Comparison of ENCODE assay signal across 8 cellular contexts in the genomic region with DNA sequence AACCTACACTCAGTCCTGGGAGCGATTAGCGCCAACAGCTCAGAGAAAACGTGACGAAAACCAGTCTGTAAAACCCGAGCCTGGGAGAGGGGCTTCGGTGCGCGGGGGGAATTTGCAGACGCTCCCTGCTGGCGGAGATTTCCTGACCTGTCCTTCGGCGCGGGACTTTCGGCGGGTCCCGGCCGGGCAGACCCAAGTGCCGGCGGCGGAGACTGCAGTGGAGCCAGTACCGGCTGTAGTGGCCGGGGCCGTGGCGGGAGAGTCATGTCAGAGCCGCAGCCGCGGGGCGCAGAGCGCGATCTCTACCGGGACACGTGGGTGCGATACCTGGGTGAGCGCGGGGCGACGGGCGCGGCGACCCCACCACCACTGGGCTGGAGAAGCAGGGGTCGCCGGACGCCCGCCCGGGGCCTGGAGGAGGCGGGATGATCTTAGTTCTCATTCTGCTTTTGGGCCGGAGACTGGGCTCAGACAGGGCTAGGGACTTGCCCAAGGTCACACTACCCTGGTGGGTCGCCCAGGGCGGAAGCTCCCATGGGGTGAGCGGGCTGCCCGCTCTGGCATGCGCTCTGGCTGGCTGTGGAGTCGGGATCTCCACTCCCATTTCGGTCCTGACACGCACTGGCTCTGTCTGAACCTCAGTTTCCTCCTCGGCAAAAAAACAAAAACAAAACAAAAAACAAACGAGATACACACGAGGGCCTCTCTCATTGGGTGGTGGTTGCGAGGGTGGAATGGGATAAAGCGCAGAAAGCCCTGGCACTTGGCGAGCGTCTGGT. TPM values are rescaled to one million over a fixed set of nuclear protein-coding genes. Genes with fewer than 3 reads are reported as not detected.
DNase-seq lines count a peak whose midpoint lies in the region; ATAC-seq and TF ChIP-seq lines count a peak whose summit lies in the region.

A gene with protein sequence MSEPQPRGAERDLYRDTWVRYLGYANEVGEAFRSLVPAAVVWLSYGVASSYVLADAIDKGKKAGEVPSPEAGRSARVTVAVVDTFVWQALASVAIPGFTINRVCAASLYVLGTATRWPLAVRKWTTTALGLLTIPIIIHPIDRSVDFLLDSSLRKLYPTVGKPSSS (plus strand): TSS at position 153 of the 779 bp plus-strand sequence. CDS start 112 bp downstream, at position 265.

- intact Hi-C loops in Calu3 (cut with micrococcal nuclease; ENCODE audit: unreplicated experiment), result no loop called here
- intact Hi-C loops in Right ventricle myocardium inferior (cut with DNase I), result no loop called here

- H3K4me3 Mint-ChIP-seq in Calu3 (ENCODE audit: low read depth, unreplicated experiment) (peak within 1 kb of the TSS; percentile 95), osteocyte (ENCODE audit: unreplicated experiment) (peak within 1 kb of the TSS; percentile 86)
- H3K4me3 Mint-ChIP-seq in activated naive CD8-positive, alpha-beta T cell, result peak within 1 kb of the TSS; percentile 97

- BruUV-seq in Calu3 (replicated peaks; lab: Mats Ljungman, UMichigan), result TSS peak; percentile 3

- DNase-seq in Calu3 (peak; percentile 66), HuH-7.5 (ENCODE audit: low spot score) (peak; percentile 54), SHP77 treated with DMSO at 0.1 percent for 48 hours (lab: John Stamatoyannopoulos, UW) (peak; percentile 42), Right ventricle myocardium inferior (ENCODE audit: missing footprints) (peak; percentile 82), osteocyte (ENCODE audit: extremely low spot score, unreplicated experiment) (peak; percentile 88)

- H3K27me3 Mint-ChIP-seq in Calu3 (ENCODE audit: unreplicated experiment) (no peaks in the 10 kb centered on the region), osteocyte (ENCODE audit: unreplicated experiment) (no peaks in the 10 kb centered on the region)
- H3K27me3 Mint-ChIP-seq in activated naive CD8-positive, alpha-beta T cell, result no peaks in the 10 kb centered on the region

- H3K27ac Mint-ChIP-seq in Calu3 (ENCODE audit: unreplicated experiment), result peak within 1 kb of the TSS; percentile 87
- H3K27ac Mint-ChIP-seq in activated naive CD8-positive, alpha-beta T cell, result peak within 1 kb of the TSS; percentile 98
- H3K27ac Mint-ChIP-seq in osteocyte (ENCODE audit: unreplicated experiment), result peak within 1 kb of the TSS; percentile 94

- H3K36me3 Mint-ChIP-seq in Calu3 (ENCODE audit: insufficient read depth, unreplicated experiment) (peaks cover 68% of the 10 kb centered on the region), osteocyte (ENCODE audit: unreplicated experiment) (no peaks in the 10 kb centered on the region)
- no peaks in the 10 kb centered on the region for H3K36me3 Mint-ChIP-seq in activated naive CD8-positive, alpha-beta T cell

- peaks cover 40% of the 10 kb centered on the region for H3K4me1 Mint-ChIP-seq in Calu3 (ENCODE audit: low read depth, unreplicated experiment)
- H3K4me1 Mint-ChIP-seq in activated naive CD8-positive, alpha-beta T cell (ENCODE audit: low read depth), result peaks cover 53% of the 10 kb centered on the region
- H3K4me1 Mint-ChIP-seq in osteocyte (ENCODE audit: unreplicated experiment), result peaks cover 43% of the 10 kb centered on the region

- CTCF ChIA-PET in Calu3 (lab: Charles Lee), result interaction anchor here (0.7 to 1.8 kb wide), 8 partner anchors 12 to 138 kb away, joined by 3 to 8 read pairs (median 4); partner anchors contain the start of genes RNF215 and SEC14L2

- no peak for ATAC-seq in Right ventricle myocardium inferior
- ATAC-seq in HG02840 (IDR thresholded peaks at IDR 0.05; ENCODE audit: low FRiP score, unreplicated experiment), result no peak
- no peak for ATAC-seq in HG03439 (IDR thresholded peaks at IDR 0.05; ENCODE audit: unreplicated experiment)

- TF ChIP-seq CTCF in Calu3 (IDR thresholded peaks at IDR 0.05; ENCODE audit: unreplicated experiment) (no peak), osteocyte (IDR thresholded peaks at IDR 0.05) (no peak)

- no peaks in the 10 kb centered on the region for H3K9me3 Mint-ChIP-seq in Calu3 (ENCODE audit: low read depth, unreplicated experiment)
- no peaks in the 10 kb centered on the region for H3K9me3 Mint-ChIP-seq in activated naive CD8-positive, alpha-beta T cell (ENCODE audit: low read depth)
- H3K9me3 Mint-ChIP-seq in osteocyte (ENCODE audit: unreplicated experiment), result no peaks in the 10 kb centered on the region

RNA-seq across cellular contexts. Expression of the gene that starts here (rescaled TPM):
- 30.5 and 33.6 TPM in 2 replicates for total RNA-seq in Calu3 (2022)
- total RNA-seq in Right ventricle myocardium inferior, result 18.2 TPM
- total RNA-seq in osteocyte, result 8.4 and 10.5 TPM in 2 replicates
